25 cellular contexts compared by ENCODE assay signal in the genomic region with DNA sequence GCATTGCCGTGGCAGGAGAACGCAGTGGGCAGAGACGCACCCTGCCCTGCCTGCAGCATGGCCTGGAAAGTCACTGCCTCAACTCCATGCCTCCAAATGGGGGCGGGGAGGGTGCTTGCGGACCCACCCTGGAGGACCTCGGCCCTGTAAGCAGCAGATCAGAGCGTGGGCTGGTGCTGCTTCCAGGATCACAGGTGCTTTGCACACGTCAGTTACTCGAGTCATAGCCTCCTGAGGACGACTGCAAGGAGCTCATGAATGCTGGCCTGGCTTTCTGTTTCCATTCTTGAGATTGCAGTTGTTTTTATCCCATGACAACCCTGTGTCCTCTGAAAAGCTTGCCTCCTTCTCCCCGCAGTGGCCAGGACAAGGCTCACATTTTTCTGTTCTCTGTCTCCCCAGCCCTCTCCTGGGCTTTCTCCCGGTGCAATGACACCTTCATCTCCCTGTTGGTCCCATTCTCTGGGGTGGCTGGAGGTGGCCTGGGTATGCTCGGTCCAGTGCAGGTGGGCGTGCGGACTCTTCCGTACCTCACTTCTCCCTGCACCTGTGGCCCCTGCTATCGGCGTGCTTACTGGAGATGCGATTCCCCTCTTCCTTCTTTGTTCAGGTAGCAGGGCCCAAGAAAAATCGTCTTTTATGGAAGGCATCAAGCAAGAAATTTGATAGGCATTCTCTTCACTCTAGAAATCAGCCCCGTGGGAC.
"Had no signal": no experiment of that assay in that cellular context is flagged by ENCODE, and none has a peak within 500 bp of the region (broad histone marks: within the 10 kb centered on the region; RNA-seq: fewer than 3 reads in every experiment).

No MANE protein-coding gene starts in this region.

- H3K36me3 Mint-ChIP-seq: activated naive CD4-positive, alpha-beta T cell treated with anti-CD3 and anti-CD28 coated beads, Interleukin-2, amount 10 ng/mL, durations not matched to agents 7 days and 5 days; activated naive CD8-positive, alpha-beta T cell treated with anti-CD3 and anti-CD28 coated beads for 36 hours had no signal

- H3K4me1 ChIP-seq: SJCRH30 had no signal

- H3K4me2 ChIP-seq: KMS-11, SK-N-SH had no signal

- DNase-seq: activated CD4-positive, alpha-beta memory T cell treated with anti-CD3 and anti-CD28 coated beads, Interleukin-2, amount 10 ng/mL, durations not matched to agents 7 days and 5 days; activated CD4-positive, alpha-beta T cell treated with anti-CD3 and anti-CD28 coated beads, Interleukin-2, amount 10 ng/mL, durations not matched to agents 7 days and 5 days; activated CD4-positive, CD25-positive, alpha-beta regulatory T cell; activated CD8-positive, alpha-beta memory T cell treated with anti-CD3 and anti-CD28 coated beads, Interleukin-2, amount 50 U/mL, for 4 hours; activated gamma-delta T cell treated with Interleukin-2 at 50 U/mL for 16 hours; activated naive CD4-positive, alpha-beta T cell treated with anti-CD3 and anti-CD28 coated beads, Interleukin-2, amount 10 ng/mL, durations not matched to agents 7 days and 5 days; activated naive CD8-positive, alpha-beta T cell treated with anti-CD3 and anti-CD28 coated beads for 36 hours; activated T-cell treated with anti-CD3 and anti-CD28 coated beads, Interleukin-2, amount 50 U/mL, for 72 hours; brain microvascular endothelial cell; NCI-H1092; NCI-H1417; NCI-H1694; NCI-H2029; NCI-H2107; NCI-H2171 treated with DMSO at 0.1 percent for 48 hours; NCI-H226; NCI-H526; NCI-H774; SJCRH30; SK-N-SH; T-helper 1 cell had no signal

- H3K9me3 ChIP-seq: SJCRH30, SK-N-SH had no signal

- H3K9me3 Mint-ChIP-seq: activated CD4-positive, alpha-beta memory T cell treated with anti-CD3 and anti-CD28 coated beads, Interleukin-2, amount 10 ng/mL, durations not matched to agents 7 days and 5 days; activated CD4-positive, alpha-beta T cell treated with anti-CD3 and anti-CD28 coated beads, Interleukin-2, amount 10 ng/mL, durations not matched to agents 7 days and 5 days; activated naive CD4-positive, alpha-beta T cell treated with anti-CD3 and anti-CD28 coated beads, Interleukin-2, amount 10 ng/mL, durations not matched to agents 7 days and 5 days; activated naive CD8-positive, alpha-beta T cell treated with anti-CD3 and anti-CD28 coated beads for 36 hours; activated T-cell treated with anti-CD3 and anti-CD28 coated beads, Interleukin-2, amount 50 U/mL, for 72 hours; activated T-helper 2 cell treated with anti-CD3 and anti-CD28 coated beads, Interferon-gamma antibody, Interleukin-2, Interleukin-4, amounts not matched to agents 10 μg/mL and 5 μg/mL and 100 μg/mL, durations not matched to agents 14 hours and 24 hours and 36 hours had no signal

- H3K27ac ChIP-seq: brain microvascular endothelial cell, KMS-11, SJCRH30, VCaP had no signal

- ATAC-seq: activated T-cell treated with anti-CD3 and anti-CD28 coated beads, Interleukin-2, amount 50 U/mL, for 72 hours; Right ventricle myocardium inferior had no signal

- H3K36me3 ChIP-seq: brain microvascular endothelial cell, SJCRH30 had no signal

- H3K27ac Mint-ChIP-seq: activated CD4-positive, alpha-beta memory T cell treated with anti-CD3 and anti-CD28 coated beads, Interleukin-2, amount 10 ng/mL, durations not matched to agents 7 days and 5 days; activated CD4-positive, alpha-beta T cell treated with anti-CD3 and anti-CD28 coated beads, Interleukin-2, amount 10 ng/mL, durations not matched to agents 7 days and 5 days; activated naive CD4-positive, alpha-beta T cell treated with anti-CD3 and anti-CD28 coated beads, Interleukin-2, amount 10 ng/mL, durations not matched to agents 7 days and 5 days; activated naive CD8-positive, alpha-beta T cell treated with anti-CD3 and anti-CD28 coated beads for 36 hours; activated T-cell treated with anti-CD3 and anti-CD28 coated beads, Interleukin-2, amount 50 U/mL, for 72 hours; activated T-helper 2 cell treated with anti-CD3 and anti-CD28 coated beads, Interferon-gamma antibody, Interleukin-2, Interleukin-4, amounts not matched to agents 10 μg/mL and 5 μg/mL and 100 μg/mL, durations not matched to agents 14 hours and 24 hours and 36 hours had no signal

- H3K4me1 Mint-ChIP-seq: activated CD4-positive, alpha-beta memory T cell treated with anti-CD3 and anti-CD28 coated beads, Interleukin-2, amount 10 ng/mL, durations not matched to agents 7 days and 5 days; activated CD4-positive, alpha-beta T cell treated with anti-CD3 and anti-CD28 coated beads, Interleukin-2, amount 10 ng/mL, durations not matched to agents 7 days and 5 days; activated naive CD4-positive, alpha-beta T cell treated with anti-CD3 and anti-CD28 coated beads, Interleukin-2, amount 10 ng/mL, durations not matched to agents 7 days and 5 days had no signal

- H3K4me3 ChIP-seq: SJCRH30 had no signal

- H3K4me3 Mint-ChIP-seq: activated CD4-positive, alpha-beta memory T cell treated with anti-CD3 and anti-CD28 coated beads, Interleukin-2, amount 10 ng/mL, durations not matched to agents 7 days and 5 days; activated CD4-positive, alpha-beta T cell treated with anti-CD3 and anti-CD28 coated beads, Interleukin-2, amount 10 ng/mL, durations not matched to agents 7 days and 5 days; activated naive CD4-positive, alpha-beta T cell treated with anti-CD3 and anti-CD28 coated beads, Interleukin-2, amount 10 ng/mL, durations not matched to agents 7 days and 5 days; activated naive CD8-positive, alpha-beta T cell treated with anti-CD3 and anti-CD28 coated beads for 36 hours; activated T-cell treated with anti-CD3 and anti-CD28 coated beads, Interleukin-2, amount 50 U/mL, for 72 hours had no signal

- H3K9ac ChIP-seq: KMS-11, SK-N-SH had no signal

- H3K27me3 ChIP-seq: brain microvascular endothelial cell, SJCRH30 had no signal
